Comparison of ENCODE assay signal across 8 cellular contexts in genomic region chr10:116742367-116743265, GRCh38. TPM values are rescaled to one million over a fixed set of nuclear protein-coding genes. Genes with fewer than 3 reads are reported as not detected.
DNase-seq lines count a peak whose midpoint lies in the region; ATAC-seq, FAIRE-seq and TF ChIP-seq lines count a peak whose summit lies in the region.

Gene HSPA12A (minus strand): TSS chr10:116742566. CDS start chr10:116742469, 97 bp downstream.

- H3K27me3 Mint-ChIP-seq in T-helper 17 cell: peaks cover 63% of the 10 kb centered on the region

- FAIRE-seq in D721Med (lab: Jason Lieb, UNC): no peak

- H3K4me1 ChIP-seq in body of pancreas (peaks cover 16% of the 10 kb centered on the region), iPS DF 6.9 (ENCODE audit: control insufficient read depth, insufficient read depth, low read length) (0 out of 2 replicates have a peak, but pooled peaks cover 2% of the 10 kb centered on the region)

- 0% methylated on average over 22 to 80 of the region's 114 CpGs for WGBS in body of pancreas, 2 donors
- WGBS in iPS DF 6.9 (ENCODE audit: insufficient coverage, insufficient read length): no CpG with 5 or more reads among the region's 114 CpGs

- no peak within 1 kb of the TSS for H3K27ac Mint-ChIP-seq in T-helper 17 cell

- DNase-seq in D721Med (ENCODE audit: insufficient read length, low spot score) (peak; percentile 42), HK-2 (ENCODE audit: unreplicated experiment) (peak; percentile 85), T-helper 17 cell (peak; percentile 26 to 51 (median 45)), body of pancreas (peak; percentile 78 to 87 (median 80)), iPS DF 6.9 (ENCODE audit: low read depth, low spot score) (no peak), putamen (ENCODE audit: low spot score) (peak; percentile 86), NCI-H2107 (lab: John Stamatoyannopoulos, UW) (no peak)

- H3K36me3 ChIP-seq in body of pancreas (replicated peaks in 1 of 2; ENCODE audit: insufficient read depth in 1 of 2, low read depth in 2 of 2): no peaks in the 10 kb centered on the region
- no peaks in the 10 kb centered on the region; the same call in 1 of the 2 replicates for H3K36me3 ChIP-seq in iPS DF 6.9 (ENCODE audit: control insufficient read depth, insufficient read depth, low read length)

- no peaks in the 10 kb centered on the region for H3K9me3 ChIP-seq in T-helper 17 cell (ENCODE audit: control insufficient read depth, low read length, poor library complexity, severe bottlenecking)
- H3K9me3 ChIP-seq in body of pancreas: no peaks in the 10 kb centered on the region
- H3K9me3 ChIP-seq in iPS DF 6.9 (ENCODE audit: control insufficient read depth, insufficient read depth, low read length): no peaks in the 10 kb centered on the region

- peaks cover 17% of the 10 kb centered on the region for H3K4me1 Mint-ChIP-seq in T-helper 17 cell

- H3K4me3 ChIP-seq in body of pancreas (peak within 1 kb of the TSS; percentile 60 to 61), iPS DF 6.9 (ENCODE audit: low read length) (peak within 1 kb of the TSS; percentile 88)

- intact Hi-C loops in body of pancreas (cut with DNase I): no loop called here

- TF ChIP-seq CTCF in D721Med (IDR thresholded peaks at IDR 0.05; ENCODE audit: insufficient read depth, missing control alignments): no peak
- peak in 3 of 7 experiments; percentile 5 to 18 (median 6) for TF ChIP-seq CTCF in body of pancreas (IDR thresholded peaks at IDR 0.05)

- H3K4me3 Mint-ChIP-seq in T-helper 17 cell: peak within 1 kb of the TSS; percentile 87

- H3K27me3 ChIP-seq in body of pancreas (no peaks in the 10 kb centered on the region), iPS DF 6.9 (ENCODE audit: control insufficient read depth, insufficient read depth, low read length) (peaks cover 16% of the 10 kb centered on the region)

- ATAC-seq in GM21360 (IDR thresholded peaks at IDR 0.05; ENCODE audit: unreplicated experiment) (peak; percentile 96), T-helper 17 cell (peak; percentile 82), body of pancreas (peak; percentile 94)

- TF ChIP-seq POLR2A in body of pancreas (IDR thresholded peaks at IDR 0.05): peak; percentile 32 to 60 (median 43)

- peak within 1 kb of the TSS; percentile 62 to 92 (median 81) for H3K27ac ChIP-seq in body of pancreas
- no peak within 1 kb of the TSS for H3K27ac ChIP-seq in iPS DF 6.9 (ENCODE audit: low read length)

- H3K36me3 Mint-ChIP-seq in T-helper 17 cell (ENCODE audit: low read depth): peaks cover 11% of the 10 kb centered on the region

RNA-seq across cellular contexts. Expression of gene HSPA12A, which starts in this region (rescaled TPM):
- under 1 TPM; 0.37 to 0.62 TPM for total RNA-seq in T-helper 17 cell
- total RNA-seq in body of pancreas: 10 to 100 TPM in 1 of 2 donors, 1 to 10 TPM in 1; 8.3 to 22.7 TPM

Comparison
In these comparisons a context has a peak if more than half of its experiments do, and no peak if none do; other contexts are left out.
1. RNA of gene HSPA12A (total RNA-seq): 8.3 to 22.7 TPM in body of pancreas; 0.37 to 0.62 TPM in T-helper 17 cell; every median in the first group is over 4 times any median in the second.
2. Peak in DNase-seq and ATAC-seq in T-helper 17 cell; RNA of the gene not detected or under 1 TPM.
3. DNase-seq: peak in D721Med (single experiment), HK-2 (single experiment), body of pancreas (4 of 4) and putamen (single experiment); none in iPS DF 6.9 (single experiment) and NCI-H2107 (single experiment).
4. Peak in every context shown above with its lines, with median percentiles within 50 percentile points of each other: ATAC-seq.